1 cellular context compared by ENCODE assay signal in genomic region chr11:118911880-118912741, GRCh38.
TF ChIP-seq lines count a peak whose summit lies in the region.

No MANE protein-coding gene starts in this region.

TF ChIP-seq in WTC11, 78 proteins besides CTCF, POLR2A, EP300 and RAD21 (continued from another document):
- TF ChIP-seq ATF1 (CRISPR knock-in tag; IDR thresholded peaks at IDR 0.05), result no peak
- peak; percentile 69 for TF ChIP-seq FOXK1 (CRISPR knock-in tag; IDR thresholded peaks at IDR 0.05)
- TF ChIP-seq, protein P1, sequence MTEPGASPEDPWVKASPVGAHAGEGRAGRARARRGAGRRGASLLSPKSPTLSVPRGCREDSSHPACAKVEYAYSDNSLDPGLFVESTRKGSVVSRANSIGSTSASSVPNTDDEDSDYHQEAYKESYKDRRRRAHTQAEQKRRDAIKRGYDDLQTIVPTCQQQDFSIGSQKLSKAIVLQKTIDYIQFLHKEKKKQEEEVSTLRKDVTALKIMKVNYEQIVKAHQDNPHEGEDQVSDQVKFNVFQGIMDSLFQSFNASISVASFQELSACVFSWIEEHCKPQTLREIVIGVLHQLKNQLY (CRISPR knock-in tag; IDR thresholded peaks at IDR 0.05), result 0 out of 2 replicates have a peak, but pooled peaks have one; percentile 34
- TF ChIP-seq KAT7 (CRISPR knock-in tag; IDR thresholded peaks at IDR 0.05; ENCODE audit: borderline replicate concordance), result no peak
- peak; percentile 58; the same call in 1 of the 2 replicates for TF ChIP-seq TEAD1 (CRISPR knock-in tag; IDR thresholded peaks at IDR 0.05)
